1 cellular context compared by ENCODE assay signal in genomic region chr6:31272431-31272830, GRCh38.
TF ChIP-seq lines count a peak whose summit lies in the region.

No MANE protein-coding gene starts in this region.

TF ChIP-seq in HCT116, 20 proteins besides CTCF, POLR2A, EP300 and RAD21 (continued from another document):
- TF ChIP-seq ATF3 (IDR thresholded peaks at IDR 0.05) = no peak
- TF ChIP-seq POLR2AphosphoS5 (IDR thresholded peaks at IDR 0.05; ENCODE audit: low read depth, low read length) = no peak
- no peak for TF ChIP-seq YY1 (IDR thresholded peaks at IDR 0.05; ENCODE audit: extremely low read depth, insufficient replicate concordance, low read depth, low read length)
- no peak for TF ChIP-seq MAX (IDR thresholded peaks at IDR 0.05)
- no peak for TF ChIP-seq CBX3 (IDR thresholded peaks at IDR 0.05; ENCODE audit: low read depth)
- TF ChIP-seq ZFX (IDR thresholded peaks at IDR 0.05) = no peak
- TF ChIP-seq SIN3A (IDR thresholded peaks at IDR 0.05; ENCODE audit: low read depth) = no peak
- TF ChIP-seq EZH2 (IDR thresholded peaks at IDR 0.05) = no peak
- TF ChIP-seq EGR1 (IDR thresholded peaks at IDR 0.05; ENCODE audit: low read depth) = no peak
TF ChIP-seq in HCT116: peak in this region for 0.
